ENCODE assay signal across 11 cellular contexts in genomic region chr1:228009828-228010775, GRCh38. TPM values are rescaled to one million over a fixed set of nuclear protein-coding genes. Genes with fewer than 3 reads are reported as not detected.
A peak's percentile ranks its signal among the peaks of the same experiment; 100 is the strongest.
DNase-seq lines count a peak whose midpoint lies in the region; ATAC-seq and TF ChIP-seq lines count a peak whose summit lies in the region.
"Had no signal": no experiment of that assay in that cellular context is flagged by ENCODE, and none has a peak within 500 bp of the region (broad histone marks: within the 10 kb centered on the region; RNA-seq: fewer than 3 reads in every experiment).

No MANE protein-coding gene starts in this region.

- H3K4me1 Mint-ChIP-seq in activated T-cell treated with anti-CD3 and anti-CD28 coated beads, Interleukin-2, amount 50 U/mL, for 24 hours (ENCODE audit: low read depth) = peaks cover 19% of the 10 kb centered on the region
- peaks cover 14% of the 10 kb centered on the region for H3K4me1 Mint-ChIP-seq in stimulated activated effector memory CD8-positive, alpha-beta T cell treated with anti-CD3 and anti-CD28 coated beads, Interleukin-12 subunit alpha, Interleukin-12 subunit beta, amount 100 ng/mL, for 72 hours
- H3K4me1 Mint-ChIP-seq in CD14-positive monocyte = no peaks in the 10 kb centered on the region

- intact Hi-C loops in CD14-positive monocyte (cut with micrococcal nuclease) = no loop called here

- TF ChIP-seq CTCF in CD14-positive monocyte (IDR thresholded peaks at IDR 0.05) = no peak

- no peaks in the 10 kb centered on the region for H3K9me3 Mint-ChIP-seq in activated T-cell treated with anti-CD3 and anti-CD28 coated beads, Interleukin-2, amount 50 U/mL, for 24 hours
- H3K9me3 Mint-ChIP-seq in stimulated activated effector memory CD8-positive, alpha-beta T cell treated with anti-CD3 and anti-CD28 coated beads, Interleukin-12 subunit alpha, Interleukin-12 subunit beta, amount 100 ng/mL, for 72 hours = no peaks in the 10 kb centered on the region
- peaks cover 0 to 10% (median 0%) of the 10 kb centered on the region in 7 donors for H3K9me3 Mint-ChIP-seq in CD14-positive monocyte
- H3K9me3 Mint-ChIP-seq: CD4-positive, CD25-positive, alpha-beta regulatory T cell had no signal

- peak; percentile 43 for ATAC-seq in HG02981 (IDR thresholded peaks at IDR 0.05; ENCODE audit: unreplicated experiment)
- no peak for ATAC-seq in stimulated activated effector memory CD8-positive, alpha-beta T cell treated with anti-CD3 and anti-CD28 coated beads, Interleukin-12 subunit alpha, Interleukin-12 subunit beta, amount 100 ng/mL, for 72 hours
- no peak for ATAC-seq in GM19023 (IDR thresholded peaks at IDR 0.05; ENCODE audit: unreplicated experiment)
- no peak for ATAC-seq in HG02852 (IDR thresholded peaks at IDR 0.05; ENCODE audit: unreplicated experiment)
- ATAC-seq: activated CD4-positive, CD25-positive, alpha-beta regulatory T cell treated with anti-CD3 and anti-CD28 coated beads, Interleukin-2, amount 50 U/mL, for 24 hours had no signal

- no peak overlapping the region for H3K27ac Mint-ChIP-seq in activated T-cell treated with anti-CD3 and anti-CD28 coated beads, Interleukin-2, amount 50 U/mL, for 24 hours
- H3K27ac Mint-ChIP-seq in stimulated activated effector memory CD8-positive, alpha-beta T cell treated with anti-CD3 and anti-CD28 coated beads, Interleukin-12 subunit alpha, Interleukin-12 subunit beta, amount 100 ng/mL, for 72 hours = no peak overlapping the region
- H3K27ac Mint-ChIP-seq in CD14-positive monocyte = no peak overlapping the region
- H3K27ac Mint-ChIP-seq: CD4-positive, CD25-positive, alpha-beta regulatory T cell had no signal

- peaks cover 52% of the 10 kb centered on the region for H3K27me3 Mint-ChIP-seq in activated T-cell treated with anti-CD3 and anti-CD28 coated beads, Interleukin-2, amount 50 U/mL, for 24 hours
- H3K27me3 Mint-ChIP-seq in CD14-positive monocyte (ENCODE audit: low read depth in 3 of 3) = peaks cover 36 to 57% (median 43%) of the 10 kb centered on the region in 3 donors

- peak; percentile 22 for DNase-seq in activated T-cell treated with anti-CD3 and anti-CD28 coated beads, Interleukin-2, amount 50 U/mL, for 24 hours
- no peak for DNase-seq in activated T-cell treated with anti-CD3 and anti-CD28 coated beads, Interleukin-2, amount 50 U/mL, for 48 hours
- peak; percentile 44 for DNase-seq in activated CD8-positive, alpha-beta memory T cell treated with anti-CD3 and anti-CD28 coated beads, Interleukin-2, amount 50 U/mL, for 48 hours
- peak in 1 of 2 donors; percentile 47 for DNase-seq in stimulated activated effector memory CD8-positive, alpha-beta T cell treated with anti-CD3 and anti-CD28 coated beads, Interleukin-12 subunit alpha, Interleukin-12 subunit beta, amount 100 ng/mL, for 72 hours (ENCODE audit: low spot score in 2 of 2)
- DNase-seq in CD14-positive monocyte (ENCODE audit: low spot score) = no peak
- DNase-seq: CD4-positive, CD25-positive, alpha-beta regulatory T cell; NCI-H446 had no signal

- H3K36me3 Mint-ChIP-seq in activated T-cell treated with anti-CD3 and anti-CD28 coated beads, Interleukin-2, amount 50 U/mL, for 24 hours (ENCODE audit: low read depth) = no peaks in the 10 kb centered on the region
- H3K36me3 Mint-ChIP-seq in stimulated activated effector memory CD8-positive, alpha-beta T cell treated with anti-CD3 and anti-CD28 coated beads, Interleukin-12 subunit alpha, Interleukin-12 subunit beta, amount 100 ng/mL, for 72 hours = peaks cover 5% of the 10 kb centered on the region
- no peaks in the 10 kb centered on the region for H3K36me3 Mint-ChIP-seq in CD14-positive monocyte
- H3K36me3 Mint-ChIP-seq: CD4-positive, CD25-positive, alpha-beta regulatory T cell had no signal

- H3K4me3 Mint-ChIP-seq in activated T-cell treated with anti-CD3 and anti-CD28 coated beads, Interleukin-2, amount 50 U/mL, for 24 hours = no peak overlapping the region
- peak overlapping the region; percentile 32 for H3K4me3 Mint-ChIP-seq in stimulated activated effector memory CD8-positive, alpha-beta T cell treated with anti-CD3 and anti-CD28 coated beads, Interleukin-12 subunit alpha, Interleukin-12 subunit beta, amount 100 ng/mL, for 72 hours
- no peak overlapping the region for H3K4me3 Mint-ChIP-seq in CD14-positive monocyte

RNA-seq across cellular contexts. Expression of gene WNT3A, which starts 3.3 kb away (rescaled TPM):
- polyA plus RNA-seq in CD14-positive monocyte = not detected
- polyA plus RNA-seq: CD4-positive, CD25-positive, alpha-beta regulatory T cell had no signal

Comparison
In these comparisons a context has a peak if more than half of its experiments do, and no peak if none do; other contexts are left out.
1. DNase-seq: peak in activated T-cell treated with anti-CD3 and anti-CD28 coated beads, Interleukin-2, amount 50 U/mL, for 24 hours (single experiment) and activated CD8-positive, alpha-beta memory T cell treated with anti-CD3 and anti-CD28 coated beads, Interleukin-2, amount 50 U/mL, for 48 hours (single experiment); none in activated T-cell treated with anti-CD3 and anti-CD28 coated beads, Interleukin-2, amount 50 U/mL, for 48 hours (0 of 2) and CD14-positive monocyte (single experiment).